10 cellular contexts compared by ENCODE assay signal in genomic region chr14:22448905-22449611, GRCh38.
DNase-seq lines count a peak whose midpoint lies in the region; ATAC-seq and TF ChIP-seq lines count a peak whose summit lies in the region.
"Had no signal": no experiment of that assay in that cellular context is flagged by ENCODE, and none has a peak within 500 bp of the region (broad histone marks: within the 10 kb centered on the region; RNA-seq: fewer than 3 reads in every experiment).

No MANE protein-coding gene starts in this region.

- H3K4me3 ChIP-seq in left ventricle myocardium inferior (no peak overlapping the region), suprapubic skin (no peak overlapping the region)
- H3K4me3 ChIP-seq: adrenal gland had no signal

- intact Hi-C loops in left ventricle myocardium inferior (cut with micrococcal nuclease) = no loop called here

- H3K9me3 ChIP-seq in left ventricle myocardium inferior (replicated peaks) (no peaks in the 10 kb centered on the region), suprapubic skin (no peaks in the 10 kb centered on the region)
- H3K9me3 ChIP-seq: adrenal gland had no signal

- H3K27ac ChIP-seq in left ventricle myocardium inferior (replicated peaks) (peak overlapping the region; percentile 27), suprapubic skin (no peak overlapping the region)
- H3K27ac ChIP-seq: C4-2B had no signal

- no peak for TF ChIP-seq CTCF in left ventricle myocardium inferior (IDR thresholded peaks at IDR 0.05; ENCODE audit: borderline replicate concordance)
- TF ChIP-seq CTCF in suprapubic skin (IDR thresholded peaks at IDR 0.05) = no peak

- no peaks in the 10 kb centered on the region for H3K27me3 ChIP-seq in left ventricle myocardium inferior (ENCODE audit: low read depth)
- no peaks in the 10 kb centered on the region for H3K27me3 ChIP-seq in suprapubic skin
- H3K27me3 ChIP-seq: adrenal gland had no signal

- H3K36me3 ChIP-seq in left ventricle myocardium inferior (no peaks in the 10 kb centered on the region), suprapubic skin (no peaks in the 10 kb centered on the region)
- H3K36me3 ChIP-seq: adrenal gland had no signal

- TF ChIP-seq POLR2A in suprapubic skin (IDR thresholded peaks at IDR 0.05) = no peak

- no peak for TF ChIP-seq EP300 in suprapubic skin (IDR thresholded peaks at IDR 0.05)

- DNase-seq in Daoy (ENCODE audit: low read depth) (peak; percentile 28), left ventricle myocardium inferior (no peak), NCI-H2227 treated with DMSO at 0.1 percent for 48 hours (lab: John Stamatoyannopoulos, UW) (no peak), anterior cingulate cortex (lab: John Stamatoyannopoulos, UW) (no peak), suprapubic skin (ENCODE audit: low spot score in 2 of 2) (no peak)
- DNase-seq in stimulated activated CD4-positive, alpha-beta T cell treated with anti-CD3 and anti-CD28 coated beads, Interleukin-1b, Interleukin-23, amount 100 ng/mL, for 48 hours = no peak

- peak; percentile 39 for ATAC-seq in GM19467 (IDR thresholded peaks at IDR 0.05; ENCODE audit: unreplicated experiment)
- ATAC-seq in HG03342 (IDR thresholded peaks at IDR 0.05; ENCODE audit: unreplicated experiment) = peak; percentile 44

- H3K4me1 ChIP-seq in left ventricle myocardium inferior (peaks cover 11% of the 10 kb centered on the region), suprapubic skin (no peaks in the 10 kb centered on the region)
- H3K4me1 ChIP-seq: adrenal gland had no signal

- 77% methylated on average over 4 of the region's 4 CpGs for WGBS in suprapubic skin
